In genomic region chr3:39038165-39038564, GRCh38 we compare ENCODE assay signal across 18 cellular contexts. TPM values are rescaled to one million over a fixed set of nuclear protein-coding genes. Genes with fewer than 3 reads are reported as not detected.
DNase-seq lines count a peak whose midpoint lies in the region; FAIRE-seq and TF ChIP-seq lines count a peak whose summit lies in the region.
"Had no signal": no experiment of that assay in that cellular context is flagged by ENCODE, and none has a peak within 500 bp of the region (broad histone marks: within the 10 kb centered on the region; RNA-seq: fewer than 3 reads in every experiment).

No MANE protein-coding gene starts in this region.

- no peak overlapping the region for H3K27ac Mint-ChIP-seq in activated CD4-positive, alpha-beta T cell treated with anti-CD3 and anti-CD28 coated beads, Interleukin-2, amount 10 ng/mL, durations not matched to agents 24 days and 14 days
- H3K27ac Mint-ChIP-seq: activated naive CD8-positive, alpha-beta T cell treated with anti-CD3 and anti-CD28 coated beads, Interleukin-2, amount 10 ng/mL, durations not matched to agents 7 days and 5 days; memory B cell; nephron progenitor cell; WTC11 had no signal

- H3K36me3 Mint-ChIP-seq in activated CD4-positive, alpha-beta T cell treated with anti-CD3 and anti-CD28 coated beads, Interleukin-2, amount 10 ng/mL, durations not matched to agents 24 days and 14 days (ENCODE audit: low read depth), result peaks cover 1% of the 10 kb centered on the region
- H3K36me3 Mint-ChIP-seq: activated naive CD8-positive, alpha-beta T cell treated with anti-CD3 and anti-CD28 coated beads, Interleukin-2, amount 10 ng/mL, durations not matched to agents 7 days and 5 days; WTC11 had no signal

- peaks cover 11% of the 10 kb centered on the region for H3K27me3 Mint-ChIP-seq in activated CD4-positive, alpha-beta T cell treated with anti-CD3 and anti-CD28 coated beads, Interleukin-2, amount 10 ng/mL, durations not matched to agents 24 days and 14 days

- DNase-seq in activated CD4-positive, alpha-beta T cell treated with anti-CD3 and anti-CD28 coated beads, Interleukin-2, amount 10 ng/mL, durations not matched to agents 24 days and 14 days, result peak; percentile 29
- no peak for DNase-seq in activated CD4-positive, alpha-beta T cell treated with anti-CD3 and anti-CD28 coated beads, Interleukin-2, amount 50 U/mL, for 1 hour
- DNase-seq in RCC 7860 (ENCODE audit: low spot score), result peak; percentile 66
- peak; percentile 75 for DNase-seq in epithelial cell of esophagus (ENCODE audit: low read depth)
- DNase-seq in renal cortical epithelial cell (ENCODE audit: low read depth), result peak; percentile 41
- no peak for DNase-seq in NCI-H524 treated with DMSO at 0.1 percent for 48 hours (lab: John Stamatoyannopoulos, UW)
- DNase-seq in activated CD4-positive, alpha-beta T cell treated with anti-CD3 and anti-CD28 coated beads for 1 hour, result no peak
- no peak for DNase-seq in amniotic stem cell (lab: John Stamatoyannopoulos, UW)
- DNase-seq: activated CD8-positive, alpha-beta memory T cell treated with anti-CD3 and anti-CD28 coated beads, Interleukin-2, amount 50 U/mL, for 4 hours; activated naive CD8-positive, alpha-beta T cell treated with anti-CD3 and anti-CD28 coated beads, Interleukin-2, amount 10 ng/mL, durations not matched to agents 7 days and 5 days; GOT3; nephron progenitor cell; retina; trophoblast cell had no signal

- peaks cover 11% of the 10 kb centered on the region for H3K4me1 Mint-ChIP-seq in activated CD4-positive, alpha-beta T cell treated with anti-CD3 and anti-CD28 coated beads, Interleukin-2, amount 10 ng/mL, durations not matched to agents 24 days and 14 days
- H3K4me1 Mint-ChIP-seq: activated naive CD8-positive, alpha-beta T cell treated with anti-CD3 and anti-CD28 coated beads, Interleukin-2, amount 10 ng/mL, durations not matched to agents 7 days and 5 days; memory B cell; nephron progenitor cell; WTC11 had no signal

- H3K4me3 Mint-ChIP-seq in activated CD4-positive, alpha-beta T cell treated with anti-CD3 and anti-CD28 coated beads, Interleukin-2, amount 10 ng/mL, durations not matched to agents 24 days and 14 days, result no peak overlapping the region
- H3K4me3 Mint-ChIP-seq: activated naive CD8-positive, alpha-beta T cell treated with anti-CD3 and anti-CD28 coated beads, Interleukin-2, amount 10 ng/mL, durations not matched to agents 7 days and 5 days; memory B cell; nephron progenitor cell; WTC11 had no signal

- no peak overlapping the region for H3K4me3 ChIP-seq in epithelial cell of esophagus (ENCODE audit: low read length)
- H3K4me3 ChIP-seq: coronary artery had no signal

- H3K9me3 Mint-ChIP-seq in activated CD4-positive, alpha-beta T cell treated with anti-CD3 and anti-CD28 coated beads, Interleukin-2, amount 10 ng/mL, durations not matched to agents 24 days and 14 days, result peaks cover 13% of the 10 kb centered on the region
- H3K9me3 Mint-ChIP-seq: activated naive CD8-positive, alpha-beta T cell treated with anti-CD3 and anti-CD28 coated beads, Interleukin-2, amount 10 ng/mL, durations not matched to agents 7 days and 5 days had no signal

- no peak for FAIRE-seq in RCC 7860 (lab: Jason Lieb, UNC)
- FAIRE-seq: A204.1 had no signal

- intact Hi-C loops in activated CD4-positive, alpha-beta T cell treated with anti-CD3 and anti-CD28 coated beads, Interleukin-2, amount 10 ng/mL, durations not matched to agents 24 days and 14 days (cut with micrococcal nuclease), result no loop called here

- TF ChIP-seq CTCF in epithelial cell of esophagus (IDR thresholded peaks at IDR 0.05; ENCODE audit: insufficient read depth, low read depth, low read length, missing control alignments), result no peak

RNA-seq across cellular contexts. Expression of gene SCN11A, which starts 13.6 kb away (rescaled TPM):
- not detected in 2 replicates for total RNA-seq in activated CD4-positive, alpha-beta T cell treated with anti-CD3 and anti-CD28 coated beads, Interleukin-2, amount 10 ng/mL, durations not matched to agents 24 days and 14 days
- under 0.01 and 0.15 TPM in 2 replicates for total RNA-seq in renal cortical epithelial cell

RNA-seq across cellular contexts. Expression of gene WDR48, which starts 13.7 kb away (rescaled TPM):
- total RNA-seq in activated CD4-positive, alpha-beta T cell treated with anti-CD3 and anti-CD28 coated beads, Interleukin-2, amount 10 ng/mL, durations not matched to agents 24 days and 14 days, result 35.4 and 40.5 TPM in 2 replicates
- total RNA-seq in renal cortical epithelial cell, result 35.4 and 71.4 TPM in 2 replicates

Comparison
In these comparisons a context has a peak if more than half of its experiments do, and no peak if none do; other contexts are left out.
1. DNase-seq: peak in activated CD4-positive, alpha-beta T cell treated with anti-CD3 and anti-CD28 coated beads, Interleukin-2, amount 10 ng/mL, durations not matched to agents 24 days and 14 days (single experiment), RCC 7860 (single experiment), epithelial cell of esophagus (single experiment) and renal cortical epithelial cell (single experiment); none in activated CD4-positive, alpha-beta T cell treated with anti-CD3 and anti-CD28 coated beads, Interleukin-2, amount 50 U/mL, for 1 hour (single experiment), NCI-H524 treated with DMSO at 0.1 percent for 48 hours (single experiment), activated CD4-positive, alpha-beta T cell treated with anti-CD3 and anti-CD28 coated beads for 1 hour (single experiment) and amniotic stem cell (single experiment).